8 cellular contexts compared by ENCODE assay signal in genomic region chr10:62853710-62854109, GRCh38. TPM values are rescaled to one million over a fixed set of nuclear protein-coding genes. Genes with fewer than 3 reads are reported as not detected.
DNase-seq lines count a peak whose midpoint lies in the region; ATAC-seq, FAIRE-seq and TF ChIP-seq lines count a peak whose summit lies in the region.

No MANE protein-coding gene starts in this region.

- no peak overlapping the region for H3K4me3 ChIP-seq in CD4-positive, alpha-beta memory T cell (ENCODE audit: low read length in 2 of 2)

- peaks cover 27% of the 10 kb centered on the region for H3K4me1 ChIP-seq in CD4-positive, alpha-beta memory T cell (ENCODE audit: insufficient read depth, low read length)

- no peaks in the 10 kb centered on the region for H3K27me3 ChIP-seq in CD4-positive, alpha-beta memory T cell (ENCODE audit: insufficient read depth, low read length)

- peaks cover 16 to 40% (median 32%) of the 10 kb centered on the region in 4 donors for H3K4me1 Mint-ChIP-seq in CD4-positive, alpha-beta memory T cell

- H3K27ac Mint-ChIP-seq in CD4-positive, alpha-beta memory T cell: no peak overlapping the region

- H3K4me3 Mint-ChIP-seq in CD4-positive, alpha-beta memory T cell: peak overlapping the region in 5 of 8 donors; percentile 9 to 49 (median 46)

- H3K9me3 Mint-ChIP-seq in CD4-positive, alpha-beta memory T cell: peaks cover 0 to 6% (median 4%) of the 10 kb centered on the region in 8 donors

- FAIRE-seq in RCC 7860 (lab: Jason Lieb, UNC): no peak

- POLR2A ChIA-PET in CD4-positive, alpha-beta memory T cell (lab: Charles Lee; ENCODE audit: partially characterized antibody): no interaction called here

- no peak for TF ChIP-seq CTCF in GM13977 (IDR thresholded peaks at IDR 0.05; ENCODE audit: extremely low read depth, insufficient read depth, missing control alignments)

- no peaks in the 10 kb centered on the region for H3K36me3 ChIP-seq in CD4-positive, alpha-beta memory T cell (ENCODE audit: insufficient read depth, low read length)

- in situ Hi-C loops in GM13977 (cut with MboI; ENCODE audit: low pct_unique_long_range_greater_than_20kb, low sequenced_read_pairs, unreplicated experiment): no loop called here

- H3K27me3 Mint-ChIP-seq in CD4-positive, alpha-beta memory T cell: peaks cover 0 to 4% of the 10 kb centered on the region in 2 donors

- peak; percentile 19 for ATAC-seq in GM19467 (IDR thresholded peaks at IDR 0.05; ENCODE audit: unreplicated experiment)

- peaks cover 0 to 3% of the 10 kb centered on the region in 2 donors for H3K36me3 Mint-ChIP-seq in CD4-positive, alpha-beta memory T cell

- no peak overlapping the region for H3K27ac ChIP-seq in CD4-positive, alpha-beta memory T cell (ENCODE audit: low read depth, low read length)

- H3K9me3 ChIP-seq in CD4-positive, alpha-beta memory T cell (ENCODE audit: control insufficient read depth in 1 of 2, low read length in 2 of 2): no peaks in the 10 kb centered on the region

- CTCF ChIA-PET in CD4-positive, alpha-beta memory T cell (lab: Charles Lee; ENCODE audit: partially characterized antibody): interaction anchor here (0.6 kb wide), 1 partner anchor 866 kb away, joined by 3 read pairs; no protein-coding TSS in a partner anchor

- intact Hi-C loops in CD4-positive, alpha-beta memory T cell (cut with micrococcal nuclease): no loop called here

- DNase-seq in CD4-positive, alpha-beta memory T cell: no peak
- DNase-seq in SIG-M5 treated with dmso at 0.1 percent for 504 hours (lab: John Stamatoyannopoulos, UW; ENCODE audit: unreplicated experiment): peak; percentile 54
- DNase-seq in medulla oblongata (ENCODE audit: extremely low spot score): peak; percentile 30
- DNase-seq in GM13977 (ENCODE audit: low spot score): no peak
- no peak for DNase-seq in AG20443 (ENCODE audit: low spot score)
- no peak for DNase-seq in dermis blood vessel endothelial cell
- DNase-seq in RCC 7860 (ENCODE audit: low spot score): no peak

RNA-seq across cellular contexts. Expression of gene EGR2, which starts 37.5 kb away (rescaled TPM):
- total RNA-seq in CD4-positive, alpha-beta memory T cell: 1 to 10 TPM; 2.0 to 2.2 TPM
- under 1 TPM in 1 of 2 donors, not detected in 1; 0.22 TPM for polyA plus RNA-seq in CD4-positive, alpha-beta memory T cell
- total RNA-seq in dermis blood vessel endothelial cell: 0.37 and 1.0 TPM in 2 replicates

RNA-seq across cellular contexts. Expression of gene ADO, which starts 49.2 kb away (rescaled TPM):
- 10 to 100 TPM; 18.6 to 19.1 TPM for total RNA-seq in CD4-positive, alpha-beta memory T cell
- 1 to 10 TPM in 1 of 2 donors, under 1 TPM in 1; 1.00 to 4.7 TPM for polyA plus RNA-seq in CD4-positive, alpha-beta memory T cell
- total RNA-seq in dermis blood vessel endothelial cell: 22.3 and 24.8 TPM in 2 replicates

Comparison
In these comparisons a context has a peak if more than half of its experiments do, and no peak if none do; other contexts are left out.
1. DNase-seq: peak in SIG-M5 treated with dmso at 0.1 percent for 504 hours (single experiment) and medulla oblongata (single experiment); none in CD4-positive, alpha-beta memory T cell (0 of 5), GM13977 (single experiment), AG20443 (single experiment), dermis blood vessel endothelial cell (single experiment) and RCC 7860 (single experiment).